ENCODE assay signal across 1 cellular context in genomic region chr1:8349961-8350360, GRCh38.
TF ChIP-seq lines count a peak whose summit lies in the region.

No MANE protein-coding gene starts in this region.

TF ChIP-seq in HEK293, 187 proteins besides CTCF, POLR2A, EP300 and RAD21 (continued from another document):
- TF ChIP-seq INSM2 (tag by site-specific recombination; IDR thresholded peaks at IDR 0.05) (no peak), ZNF639 (tag by site-specific recombination; IDR thresholded peaks at IDR 0.05) (no peak), ZNF664 (tag by site-specific recombination; IDR thresholded peaks at IDR 0.05) (no peak), ZNF10 (tag by site-specific recombination; IDR thresholded peaks at IDR 0.05) (peak; percentile 71; the same call in 1 of the 2 replicates), GLIS2 (tag by site-specific recombination; IDR thresholded peaks at IDR 0.05) (peak; percentile 25; the same call in 1 of the 2 replicates)
